20 cellular contexts compared by ENCODE assay signal in the genomic region with DNA sequence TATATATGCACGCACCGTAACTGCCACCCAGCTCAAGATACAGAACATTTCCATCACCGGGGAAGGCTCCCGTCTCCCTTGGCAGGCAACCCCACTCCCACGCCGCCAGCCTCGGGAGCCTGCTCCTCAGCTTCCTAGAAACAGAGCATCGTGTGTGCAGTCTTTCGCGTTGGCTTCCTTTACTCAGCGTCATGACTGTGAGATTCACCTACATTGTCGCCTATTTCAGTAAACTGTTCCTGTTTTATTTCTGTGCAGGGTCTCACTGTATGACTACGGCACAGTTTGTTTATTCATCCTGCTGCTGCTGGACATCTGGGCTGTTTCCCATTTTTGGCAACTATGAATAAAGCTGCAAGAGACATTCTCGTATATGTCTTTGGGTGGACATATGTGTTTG.
A peak's percentile ranks its signal among the peaks of the same experiment; 100 is the strongest.
DNase-seq lines count a peak whose midpoint lies in the region; TF ChIP-seq lines count a peak whose summit lies in the region.
"Had no signal": no experiment of that assay in that cellular context is flagged by ENCODE, and none has a peak within 500 bp of the region (broad histone marks: within the 10 kb centered on the region; RNA-seq: fewer than 3 reads in every experiment).

No MANE protein-coding gene starts in this region.

- no peak for TF ChIP-seq EP300 in sigmoid colon (IDR thresholded peaks at IDR 0.05)

- DNase-seq in activated CD4-positive, alpha-beta T cell treated with anti-CD3 and anti-CD28 coated beads, Interleukin-2, amount 10 ng/mL, durations not matched to agents 24 days and 14 days = no peak
- no peak for DNase-seq in activated CD4-positive, alpha-beta T cell treated with anti-CD3 and anti-CD28 coated beads for 4 hours
- DNase-seq in caudate nucleus (lab: John Stamatoyannopoulos, UW) (peak in 48 of 61 donors; percentile 4 to 86 (median 42)), inferior parietal cortex (ENCODE audit: extremely low spot score) (peak; percentile 56), sigmoid colon (no peak), ureter (ENCODE audit: low spot score) (no peak), MV-4-11 (lab: John Stamatoyannopoulos, UW) (no peak), vagina (ENCODE audit: extremely low spot score in 2 of 2) (no peak)
- DNase-seq: activated effector memory CD4-positive, alpha-beta T cell treated with anti-CD3 and anti-CD28 coated beads, Interleukin-2, amount 50 U/mL, for 16 hours; DMS53; GOT3; NCI-H2107; NCI-H524 treated with DMSO at 0.1 percent for 48 hours; stimulated activated CD4-positive, alpha-beta T cell treated with anti-CD3 and anti-CD28 coated beads, Interleukin-4, amount 100 ng/mL, for 4 hours; tibial artery had no signal

- no peak for TF ChIP-seq POLR2A in sigmoid colon (IDR thresholded peaks at IDR 0.05)
- no peak for TF ChIP-seq POLR2A in vagina (IDR thresholded peaks at IDR 0.05)

- H3K4me3 Mint-ChIP-seq in activated CD4-positive, alpha-beta T cell treated with anti-CD3 and anti-CD28 coated beads, Interleukin-2, amount 10 ng/mL, durations not matched to agents 24 days and 14 days = no peak overlapping the region
- H3K4me3 Mint-ChIP-seq: CD14-positive monocyte; T-helper 1 cell treated with Interleukin-12 subunit alpha and Interleukin-12 subunit beta and Interleukin-4 antibody, amounts not matched to agents 30 μg/mL and 1 μg/mL, for 36 hours; WTC11 had no signal

- H3K4me1 ChIP-seq in sigmoid colon = peaks cover 0 to 20% (median 16%) of the 10 kb centered on the region in 4 donors
- peaks cover 2% of the 10 kb centered on the region for H3K4me1 ChIP-seq in vagina

- H3K9me3 ChIP-seq in sigmoid colon = no peaks in the 10 kb centered on the region
- H3K9me3 ChIP-seq in vagina = no peaks in the 10 kb centered on the region
- H3K9me3 ChIP-seq: esophagus muscularis mucosa, tibial artery had no signal

- peaks cover 11% of the 10 kb centered on the region for H3K4me1 Mint-ChIP-seq in activated CD4-positive, alpha-beta T cell treated with anti-CD3 and anti-CD28 coated beads, Interleukin-2, amount 10 ng/mL, durations not matched to agents 24 days and 14 days
- H3K4me1 Mint-ChIP-seq: CD14-positive monocyte had no signal

- no peaks in the 10 kb centered on the region for H3K36me3 ChIP-seq in sigmoid colon
- H3K36me3 ChIP-seq in vagina = peaks cover 0 to 6% of the 10 kb centered on the region in 2 donors

- H3K27ac Mint-ChIP-seq in activated CD4-positive, alpha-beta T cell treated with anti-CD3 and anti-CD28 coated beads, Interleukin-2, amount 10 ng/mL, durations not matched to agents 24 days and 14 days = peak overlapping the region; percentile 37
- H3K27ac Mint-ChIP-seq: T-helper 1 cell treated with Interleukin-12 subunit alpha and Interleukin-12 subunit beta and Interleukin-4 antibody, amounts not matched to agents 30 μg/mL and 1 μg/mL, for 36 hours had no signal

- H3K27ac ChIP-seq in caudate nucleus (ENCODE audit: low read depth, low read length) (no peak overlapping the region), sigmoid colon (peak overlapping the region in 3 of 4 donors; percentile 22 to 61 (median 47)), vagina (no peak overlapping the region)
- H3K27ac ChIP-seq: 22Rv1, tibial artery had no signal

- H3K27me3 ChIP-seq in sigmoid colon = no peaks in the 10 kb centered on the region
- no peaks in the 10 kb centered on the region for H3K27me3 ChIP-seq in vagina
- H3K27me3 ChIP-seq: esophagus muscularis mucosa, tibial artery had no signal

- H3K4me3 ChIP-seq in sigmoid colon = no peak overlapping the region
- H3K4me3 ChIP-seq in vagina = no peak overlapping the region
- H3K4me3 ChIP-seq: esophagus muscularis mucosa, tibial artery had no signal

- no peaks in the 10 kb centered on the region for H3K9me3 Mint-ChIP-seq in activated CD4-positive, alpha-beta T cell treated with anti-CD3 and anti-CD28 coated beads, Interleukin-2, amount 10 ng/mL, durations not matched to agents 24 days and 14 days
- H3K9me3 Mint-ChIP-seq: T-helper 1 cell treated with Interleukin-12 subunit alpha and Interleukin-12 subunit beta and Interleukin-4 antibody, amounts not matched to agents 30 μg/mL and 1 μg/mL, for 36 hours had no signal

- 80 to 87% methylated on average over 14 of the region's 14 CpGs for WGBS in sigmoid colon, 2 donors

- H3K36me3 Mint-ChIP-seq in activated CD4-positive, alpha-beta T cell treated with anti-CD3 and anti-CD28 coated beads, Interleukin-2, amount 10 ng/mL, durations not matched to agents 24 days and 14 days (ENCODE audit: low read depth) = peaks cover 59% of the 10 kb centered on the region
- H3K36me3 Mint-ChIP-seq: WTC11 had no signal

- no peaks in the 10 kb centered on the region for H3K27me3 Mint-ChIP-seq in activated CD4-positive, alpha-beta T cell treated with anti-CD3 and anti-CD28 coated beads, Interleukin-2, amount 10 ng/mL, durations not matched to agents 24 days and 14 days

- intact Hi-C loops in activated CD4-positive, alpha-beta T cell treated with anti-CD3 and anti-CD28 coated beads, Interleukin-2, amount 10 ng/mL, durations not matched to agents 24 days and 14 days (cut with micrococcal nuclease) = no loop called here
- intact Hi-C loops in sigmoid colon (cut with DNase I) = no loop called here
- intact Hi-C loops in vagina (cut with DNase I) = no loop called here

- TF ChIP-seq CTCF in sigmoid colon (IDR thresholded peaks at IDR 0.05) = no peak
- no peak for TF ChIP-seq CTCF in vagina (IDR thresholded peaks at IDR 0.05)

Comparison
In these comparisons a context has a peak if more than half of its experiments do, and no peak if none do; other contexts are left out.
1. DNase-seq: peak in caudate nucleus (48 of 61) and inferior parietal cortex (single experiment); none in activated CD4-positive, alpha-beta T cell treated with anti-CD3 and anti-CD28 coated beads, Interleukin-2, amount 10 ng/mL, durations not matched to agents 24 days and 14 days (single experiment), activated CD4-positive, alpha-beta T cell treated with anti-CD3 and anti-CD28 coated beads for 4 hours (0 of 2), sigmoid colon (single experiment), ureter (single experiment), MV-4-11 (single experiment) and vagina (0 of 2).
2. H3K27ac ChIP-seq: peak in sigmoid colon (3 of 4); none in caudate nucleus (single experiment) and vagina (single experiment).